ENCODE assay signal across 1 cellular context in the genomic region with DNA sequence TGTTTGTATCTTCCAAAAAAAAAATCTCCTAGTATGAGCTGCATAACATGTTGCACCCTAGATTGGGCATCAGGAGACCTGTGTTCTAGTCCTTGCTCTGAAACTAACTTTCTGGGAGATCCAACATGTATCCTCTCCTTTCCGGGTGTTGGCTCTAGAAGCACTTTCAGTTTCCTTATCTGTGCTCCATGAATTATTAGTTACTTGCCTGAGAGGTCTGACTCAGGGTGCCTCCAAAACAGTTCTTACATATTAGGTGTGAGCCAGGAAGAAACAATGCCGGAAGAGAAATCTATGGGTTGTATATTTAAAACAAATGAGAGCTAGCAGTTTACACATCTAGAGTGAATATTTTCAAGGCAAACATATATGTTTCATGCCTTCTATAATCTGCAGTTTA.
TF ChIP-seq lines count a peak whose summit lies in the region.

No MANE protein-coding gene starts in this region.

TF ChIP-seq in GM23338, 12 proteins besides CTCF, POLR2A, EP300 and RAD21 (continued from another document):
- TF ChIP-seq, protein P1, sequence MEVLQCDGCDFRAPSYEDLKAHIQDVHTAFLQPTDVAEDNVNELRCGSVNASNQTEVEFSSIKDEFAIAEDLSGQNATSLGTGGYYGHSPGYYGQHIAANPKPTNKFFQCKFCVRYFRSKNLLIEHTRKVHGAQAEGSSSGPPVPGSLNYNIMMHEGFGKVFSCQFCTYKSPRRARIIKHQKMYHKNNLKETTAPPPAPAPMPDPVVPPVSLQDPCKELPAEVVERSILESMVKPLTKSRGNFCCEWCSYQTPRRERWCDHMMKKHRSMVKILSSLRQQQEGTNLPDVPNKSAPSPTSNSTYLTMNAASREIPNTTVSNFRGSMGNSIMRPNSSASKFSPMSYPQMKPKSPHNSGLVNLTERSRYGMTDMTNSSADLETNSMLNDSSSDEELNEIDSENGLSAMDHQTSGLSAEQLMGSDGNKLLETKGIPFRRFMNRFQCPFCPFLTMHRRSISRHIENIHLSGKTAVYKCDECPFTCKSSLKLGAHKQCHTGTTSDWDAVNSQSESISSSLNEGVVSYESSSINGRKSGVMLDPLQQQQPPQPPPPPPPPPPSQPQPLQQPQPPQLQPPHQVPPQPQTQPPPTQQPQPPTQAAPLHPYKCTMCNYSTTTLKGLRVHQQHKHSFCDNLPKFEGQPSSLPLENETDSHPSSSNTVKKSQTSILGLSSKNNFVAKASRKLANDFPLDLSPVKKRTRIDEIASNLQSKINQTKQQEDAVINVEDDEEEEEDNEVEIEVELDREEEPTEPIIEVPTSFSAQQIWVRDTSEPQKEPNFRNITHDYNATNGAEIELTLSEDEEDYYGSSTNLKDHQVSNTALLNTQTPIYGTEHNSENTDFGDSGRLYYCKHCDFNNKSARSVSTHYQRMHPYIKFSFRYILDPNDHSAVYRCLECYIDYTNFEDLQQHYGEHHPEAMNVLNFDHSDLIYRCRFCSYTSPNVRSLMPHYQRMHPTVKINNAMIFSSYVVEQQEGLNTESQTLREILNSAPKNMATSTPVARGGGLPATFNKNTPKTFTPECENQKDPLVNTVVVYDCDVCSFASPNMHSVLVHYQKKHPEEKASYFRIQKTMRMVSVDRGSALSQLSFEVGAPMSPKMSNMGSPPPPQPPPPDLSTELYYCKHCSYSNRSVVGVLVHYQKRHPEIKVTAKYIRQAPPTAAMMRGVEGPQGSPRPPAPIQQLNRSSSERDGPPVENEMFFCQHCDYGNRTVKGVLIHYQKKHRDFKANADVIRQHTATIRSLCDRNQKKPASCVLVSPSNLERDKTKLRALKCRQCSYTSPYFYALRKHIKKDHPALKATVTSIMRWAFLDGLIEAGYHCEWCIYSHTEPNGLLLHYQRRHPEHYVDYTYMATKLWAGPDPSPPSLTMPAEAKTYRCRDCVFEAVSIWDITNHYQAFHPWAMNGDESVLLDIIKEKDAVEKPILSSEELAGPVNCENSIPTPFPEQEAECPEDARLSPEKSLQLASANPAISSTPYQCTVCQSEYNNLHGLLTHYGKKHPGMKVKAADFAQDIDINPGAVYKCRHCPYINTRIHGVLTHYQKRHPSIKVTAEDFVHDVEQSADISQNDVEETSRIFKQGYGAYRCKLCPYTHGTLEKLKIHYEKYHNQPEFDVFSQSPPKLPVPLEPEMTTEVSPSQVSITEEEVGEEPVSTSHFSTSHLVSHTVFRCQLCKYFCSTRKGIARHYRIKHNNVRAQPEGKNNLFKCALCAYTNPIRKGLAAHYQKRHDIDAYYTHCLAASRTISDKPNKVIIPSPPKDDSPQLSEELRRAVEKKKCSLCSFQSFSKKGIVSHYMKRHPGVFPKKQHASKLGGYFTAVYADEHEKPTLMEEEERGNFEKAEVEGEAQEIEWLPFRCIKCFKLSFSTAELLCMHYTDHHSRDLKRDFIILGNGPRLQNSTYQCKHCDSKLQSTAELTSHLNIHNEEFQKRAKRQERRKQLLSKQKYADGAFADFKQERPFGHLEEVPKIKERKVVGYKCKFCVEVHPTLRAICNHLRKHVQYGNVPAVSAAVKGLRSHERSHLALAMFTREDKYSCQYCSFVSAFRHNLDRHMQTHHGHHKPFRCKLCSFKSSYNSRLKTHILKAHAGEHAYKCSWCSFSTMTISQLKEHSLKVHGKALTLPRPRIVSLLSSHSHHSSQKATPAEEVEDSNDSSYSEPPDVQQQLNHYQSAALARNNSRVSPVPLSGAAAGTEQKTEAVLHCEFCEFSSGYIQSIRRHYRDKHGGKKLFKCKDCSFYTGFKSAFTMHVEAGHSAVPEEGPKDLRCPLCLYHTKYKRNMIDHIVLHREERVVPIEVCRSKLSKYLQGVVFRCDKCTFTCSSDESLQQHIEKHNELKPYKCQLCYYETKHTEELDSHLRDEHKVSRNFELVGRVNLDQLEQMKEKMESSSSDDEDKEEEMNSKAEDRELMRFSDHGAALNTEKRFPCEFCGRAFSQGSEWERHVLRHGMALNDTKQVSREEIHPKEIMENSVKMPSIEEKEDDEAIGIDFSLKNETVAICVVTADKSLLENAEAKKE (CRISPR knock-in tag; IDR thresholded peaks at IDR 0.05), result no peak
- TF ChIP-seq EZH2phosphoT487 (IDR thresholded peaks at IDR 0.05; ENCODE audit: unreplicated experiment), result no peak
- no peak for TF ChIP-seq CREB1 (CRISPR knock-in tag; IDR thresholded peaks at IDR 0.05; ENCODE audit: low read depth)
- TF ChIP-seq ZNF331 (CRISPR knock-in tag; IDR thresholded peaks at IDR 0.05; ENCODE audit: low read depth), result no peak
- no peak for TF ChIP-seq EZH2 (IDR thresholded peaks at IDR 0.05; ENCODE audit: low read depth, unreplicated experiment)
- TF ChIP-seq ZNF114 (CRISPR knock-in tag; IDR thresholded peaks at IDR 0.05), result no peak
